16 cellular contexts compared by ENCODE assay signal in the genomic region with DNA sequence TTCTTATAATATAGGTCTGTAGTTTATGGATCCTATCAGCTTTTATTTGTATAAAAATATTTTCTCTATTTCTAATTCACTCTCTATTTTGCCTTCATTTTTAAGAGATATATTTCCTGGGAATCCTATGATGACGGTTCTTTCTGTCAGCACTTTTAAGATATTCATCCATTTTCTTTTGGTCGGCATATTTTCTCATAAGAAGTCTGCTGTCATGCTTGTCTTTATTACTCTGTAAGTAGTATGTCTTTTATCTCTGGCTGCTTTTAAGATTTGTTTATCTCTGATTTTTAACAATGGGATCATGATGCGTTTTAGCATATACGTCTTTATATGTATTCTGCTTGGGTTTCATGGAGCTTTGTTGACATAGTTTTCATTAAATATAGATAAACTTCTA.
A peak's percentile ranks its signal among the peaks of the same experiment; 100 is the strongest.
DNase-seq lines count a peak whose midpoint lies in the region; ATAC-seq and TF ChIP-seq lines count a peak whose summit lies in the region.
"Had no signal": no experiment of that assay in that cellular context is flagged by ENCODE, and none has a peak within 500 bp of the region (broad histone marks: within the 10 kb centered on the region; RNA-seq: fewer than 3 reads in every experiment).

No MANE protein-coding gene starts in this region.

- no peak overlapping the region for H3K4me2 ChIP-seq in IMR-90 (ENCODE audit: low read depth, low read length)

- in situ Hi-C loops in IMR-90 (cut with MboI; ENCODE audit: low sequenced_read_pairs): no loop called here
- in situ Hi-C loops in astrocyte of the spinal cord (cut with HindIII; ENCODE audit: low sequenced_read_pairs): no loop called here

- no peak overlapping the region for H2AFZ ChIP-seq in IMR-90 (replicated peaks; ENCODE audit: low read length, poor library complexity)

- H2BK20ac ChIP-seq in IMR-90 (ENCODE audit: low read depth, low read length): no peak overlapping the region

- no peak for TF ChIP-seq POLR2A in IMR-90 (IDR thresholded peaks at IDR 0.05; ENCODE audit: low read depth, low read length)

- no peak for ATAC-seq in IMR-90 (ENCODE audit: low read depth)
- ATAC-seq: CD8-positive, alpha-beta T cell had no signal

- no CpG with 5 or more reads among the region's 4 CpGs for WGBS in IMR-90 (ENCODE audit: extremely low coverage in 2 of 2, insufficient read length in 1 of 2), 2 experiments

- no peak overlapping the region for H4K8ac ChIP-seq in IMR-90 (ENCODE audit: low read depth in 2 of 2, low read length in 2 of 2)

- no peak overlapping the region for H3K27ac ChIP-seq in IMR-90 (ENCODE audit: insufficient read depth, low read length)

- no peak overlapping the region for H4K5ac ChIP-seq in IMR-90 (ENCODE audit: low read depth, low read length)

- H2AK5ac ChIP-seq in IMR-90 (ENCODE audit: low read depth, low read length): no peak overlapping the region

- TF ChIP-seq CTCF in AG10803 (conservative IDR thresholded peaks at IDR 0.05; ENCODE audit: low read length) (no peak), IMR-90 (conservative IDR thresholded peaks at IDR 0.05; ENCODE audit: low read depth, low read length) (no peak), astrocyte of the spinal cord (IDR thresholded peaks at IDR 0.05; ENCODE audit: low read depth, low read length) (no peak), fibroblast of the aortic adventitia (IDR thresholded peaks at IDR 0.05; ENCODE audit: insufficient read depth, low read length) (no peak)

- H3K4me1 ChIP-seq in IMR-90 (ENCODE audit: control insufficient read depth, insufficient read depth, low read length): peaks cover 14% of the 10 kb centered on the region
- H3K4me1 ChIP-seq: BE2C had no signal

- no peaks in the 10 kb centered on the region for H3K79me1 ChIP-seq in IMR-90 (ENCODE audit: low read depth in 1 of 2, low read length in 2 of 2)

- H3K9ac ChIP-seq in IMR-90 (ENCODE audit: low read depth, low read length): no peak overlapping the region

- H3K27ac Mint-ChIP-seq in activated naive CD8-positive, alpha-beta T cell treated with anti-CD3 and anti-CD28 coated beads for 36 hours: no peak overlapping the region
- H3K27ac Mint-ChIP-seq: CD8-positive, alpha-beta T cell; H9 had no signal

- intact Hi-C loops in IMR-90 (cut with micrococcal nuclease): no loop called here

- DNase-seq in AG10803 (ENCODE audit: low read depth) (peak; percentile 22), IMR-90 (peak; percentile 33), astrocyte of the spinal cord (ENCODE audit: low read depth, low spot score) (peak; percentile 36), fibroblast of the aortic adventitia (ENCODE audit: low read depth) (peak; percentile 30), NCI-H226 (no peak), middle frontal gyrus (ENCODE audit: extremely low spot score, low spot score) (no peak), NCI-H128 (lab: John Stamatoyannopoulos, UW; ENCODE audit: unreplicated experiment) (no peak)
- DNase-seq in activated naive CD8-positive, alpha-beta T cell treated with anti-CD3 and anti-CD28 coated beads for 36 hours: no peak
- DNase-seq: BE2C; CD8-positive, alpha-beta T cell; EL; H9; NCI-H1092 treated with DMSO at 0.1 percent for 48 hours; NCI-H2029; NCI-H2171 treated with DMSO at 0.1 percent for 48 hours; NCI-H510A had no signal

- no peak overlapping the region for H2AK9ac ChIP-seq in IMR-90 (replicated peaks; ENCODE audit: low read depth, low read length, poor library complexity)

- H3K9me1 ChIP-seq in IMR-90 (ENCODE audit: insufficient read depth, low read length): peaks cover 9% of the 10 kb centered on the region

- peaks cover 11% of the 10 kb centered on the region for H3K9me3 Mint-ChIP-seq in activated naive CD8-positive, alpha-beta T cell treated with anti-CD3 and anti-CD28 coated beads for 36 hours

- H3K9me3 ChIP-seq in IMR-90 (ENCODE audit: control insufficient read depth, insufficient read depth, low read length): peaks cover 6% of the 10 kb centered on the region
- H3K9me3 ChIP-seq: BE2C had no signal

- H3K14ac ChIP-seq in IMR-90 (replicated peaks; ENCODE audit: low read depth, low read length): no peak overlapping the region

- H3K4me3 Mint-ChIP-seq in activated naive CD8-positive, alpha-beta T cell treated with anti-CD3 and anti-CD28 coated beads for 36 hours: no peak overlapping the region
- H3K4me3 Mint-ChIP-seq: CD8-positive, alpha-beta T cell; H9 had no signal

- H2BK15ac ChIP-seq in IMR-90 (ENCODE audit: low read depth, low read length): no peak overlapping the region

- no peaks in the 10 kb centered on the region for H3K36me3 Mint-ChIP-seq in activated naive CD8-positive, alpha-beta T cell treated with anti-CD3 and anti-CD28 coated beads for 36 hours
- H3K36me3 Mint-ChIP-seq: CD8-positive, alpha-beta T cell had no signal

- BruUV-seq in IMR-90 (replicated peaks; lab: Mats Ljungman, UMichigan): no TSS peak

- H3K4me1 Mint-ChIP-seq in activated naive CD8-positive, alpha-beta T cell treated with anti-CD3 and anti-CD28 coated beads for 36 hours: no peaks in the 10 kb centered on the region

- CTCF ChIA-PET in IMR-90 (lab: Yijun Ruan, JAX): no interaction called here

- no peak overlapping the region for H4K91ac ChIP-seq in IMR-90 (ENCODE audit: insufficient read depth, low read depth, low read length)

- no peaks in the 10 kb centered on the region for H3K36me3 ChIP-seq in IMR-90 (ENCODE audit: control insufficient read depth, insufficient read depth, low read length)
- H3K36me3 ChIP-seq: BE2C had no signal

- H3K4me3 ChIP-seq in AG10803 (ENCODE audit: low read length) (no peak overlapping the region), IMR-90 (ENCODE audit: insufficient read depth, low read depth, low read length) (no peak overlapping the region), astrocyte of the spinal cord (ENCODE audit: low read depth, low read length) (no peak overlapping the region), fibroblast of the aortic adventitia (ENCODE audit: low read depth, low read length) (no peak overlapping the region)

- dilution Hi-C loops in IMR-90 (cut with HindIII; ENCODE audit: low sequenced_read_pairs, unreplicated experiment): no loop called here

- H3K27me3 ChIP-seq in IMR-90 (ENCODE audit: control insufficient read depth, insufficient read depth, low read length): no peaks in the 10 kb centered on the region
- H3K27me3 ChIP-seq: BE2C had no signal

- no peak for TF ChIP-seq RAD21 in IMR-90 (IDR thresholded peaks at IDR 0.05; ENCODE audit: low read length)

- H3K27me3 Mint-ChIP-seq in activated naive CD8-positive, alpha-beta T cell treated with anti-CD3 and anti-CD28 coated beads for 36 hours: peaks cover under 1% of the 10 kb centered on the region

- POLR2A ChIA-PET in IMR-90 (lab: Charles Lee; ENCODE audit: unreplicated experiment): no interaction called here

- no peak overlapping the region for H2BK5ac ChIP-seq in IMR-90 (ENCODE audit: low read depth, low read length, poor library complexity, severe bottlenecking)

- no peak overlapping the region for H3K56ac ChIP-seq in IMR-90 (ENCODE audit: extremely low read depth, insufficient read depth, low read length)

- H3K23ac ChIP-seq in IMR-90 (ENCODE audit: low read depth, low read length): no peak overlapping the region

- H3K18ac ChIP-seq in IMR-90 (ENCODE audit: low read depth, low read length): no peak overlapping the region

- H2BK120ac ChIP-seq in IMR-90 (ENCODE audit: low read depth, low read length): no peak overlapping the region

- H3K4ac ChIP-seq in IMR-90 (ENCODE audit: low read depth, low read length): no peak overlapping the region

- no peaks in the 10 kb centered on the region for H4K20me1 ChIP-seq in IMR-90 (ENCODE audit: insufficient read depth, low read length)

TF ChIP-seq in IMR-90, 13 proteins besides CTCF, POLR2A, EP300 and RAD21:
- TF ChIP-seq RCOR1 (IDR thresholded peaks at IDR 0.05; ENCODE audit: insufficient replicate concordance, low read length): peak; percentile 58
- TF ChIP-seq SMC3 (IDR thresholded peaks at IDR 0.05; ENCODE audit: low read depth, low read length): no peak
- no peak for TF ChIP-seq CHD1 (IDR thresholded peaks at IDR 0.05; ENCODE audit: low read depth, low read length)
- peak; percentile 83 for TF ChIP-seq MAFK (IDR thresholded peaks at IDR 0.05; ENCODE audit: low read depth, low read length)
- no peak for TF ChIP-seq FOS (IDR thresholded peaks at IDR 0.05; ENCODE audit: low read depth, low read length)
- no peak for TF ChIP-seq CEBPB (IDR thresholded peaks at IDR 0.05; ENCODE audit: low read depth, low read length)
- TF ChIP-seq, protein P1, sequence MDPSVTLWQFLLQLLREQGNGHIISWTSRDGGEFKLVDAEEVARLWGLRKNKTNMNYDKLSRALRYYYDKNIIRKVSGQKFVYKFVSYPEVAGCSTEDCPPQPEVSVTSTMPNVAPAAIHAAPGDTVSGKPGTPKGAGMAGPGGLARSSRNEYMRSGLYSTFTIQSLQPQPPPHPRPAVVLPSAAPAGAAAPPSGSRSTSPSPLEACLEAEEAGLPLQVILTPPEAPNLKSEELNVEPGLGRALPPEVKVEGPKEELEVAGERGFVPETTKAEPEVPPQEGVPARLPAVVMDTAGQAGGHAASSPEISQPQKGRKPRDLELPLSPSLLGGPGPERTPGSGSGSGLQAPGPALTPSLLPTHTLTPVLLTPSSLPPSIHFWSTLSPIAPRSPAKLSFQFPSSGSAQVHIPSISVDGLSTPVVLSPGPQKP (IDR thresholded peaks at IDR 0.05; ENCODE audit: borderline replicate concordance, low read depth, low read length): no peak

Comparison
In these comparisons a context has a peak if more than half of its experiments do, and no peak if none do; other contexts are left out.
1. DNase-seq: peak in AG10803 (single experiment), IMR-90 (single experiment), astrocyte of the spinal cord (single experiment) and fibroblast of the aortic adventitia (single experiment); none in NCI-H226 (single experiment), activated naive CD8-positive, alpha-beta T cell treated with anti-CD3 and anti-CD28 coated beads for 36 hours (single experiment), middle frontal gyrus (single experiment) and NCI-H128 (single experiment).